In the genomic region with DNA sequence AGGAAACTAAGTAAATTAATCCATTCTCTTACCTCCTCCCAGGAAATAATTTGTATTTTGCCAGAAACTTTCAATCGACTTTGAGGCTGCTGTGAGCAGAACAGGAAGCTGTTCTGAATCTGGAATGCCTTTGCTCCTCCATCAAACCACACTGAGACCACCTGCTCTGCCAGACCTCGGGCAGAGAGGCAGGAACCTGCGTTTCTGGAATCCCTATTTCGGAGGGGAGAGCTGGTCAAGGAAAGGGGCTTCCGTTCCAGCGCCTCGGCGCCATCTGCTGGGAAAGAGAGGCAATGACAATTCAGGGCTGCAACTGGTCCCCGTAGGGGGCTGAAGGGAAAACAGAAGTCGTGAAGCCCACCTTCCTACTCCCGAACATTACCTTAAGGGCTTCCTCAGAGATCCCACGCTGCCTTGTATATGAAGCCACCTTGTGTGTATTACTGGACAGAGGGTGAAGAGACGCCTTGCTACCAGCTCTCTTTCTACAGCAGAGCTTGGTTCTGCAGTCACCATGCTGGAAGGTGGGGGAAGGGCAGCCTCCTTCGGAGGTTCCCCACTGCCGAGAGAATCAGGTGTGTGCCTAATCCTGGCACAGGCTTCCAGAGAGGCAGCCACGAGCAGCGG, we compare ENCODE assay signal across 1 cellular context.
A peak's percentile ranks its signal among the peaks of the same experiment; 100 is the strongest.
TF ChIP-seq lines count a peak whose summit lies in the region.

No MANE protein-coding gene starts in this region.

TF ChIP-seq in HEK293, 187 proteins besides CTCF, POLR2A, EP300 and RAD21 (continued from another document):
- TF ChIP-seq, protein P1, sequence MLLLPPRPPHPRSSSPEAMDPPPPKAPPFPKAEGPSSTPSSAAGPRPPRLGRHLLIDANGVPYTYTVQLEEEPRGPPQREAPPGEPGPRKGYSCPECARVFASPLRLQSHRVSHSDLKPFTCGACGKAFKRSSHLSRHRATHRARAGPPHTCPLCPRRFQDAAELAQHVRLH (tag by site-specific recombination; IDR thresholded peaks at IDR 0.05) = no peak
- TF ChIP-seq, protein P2, sequence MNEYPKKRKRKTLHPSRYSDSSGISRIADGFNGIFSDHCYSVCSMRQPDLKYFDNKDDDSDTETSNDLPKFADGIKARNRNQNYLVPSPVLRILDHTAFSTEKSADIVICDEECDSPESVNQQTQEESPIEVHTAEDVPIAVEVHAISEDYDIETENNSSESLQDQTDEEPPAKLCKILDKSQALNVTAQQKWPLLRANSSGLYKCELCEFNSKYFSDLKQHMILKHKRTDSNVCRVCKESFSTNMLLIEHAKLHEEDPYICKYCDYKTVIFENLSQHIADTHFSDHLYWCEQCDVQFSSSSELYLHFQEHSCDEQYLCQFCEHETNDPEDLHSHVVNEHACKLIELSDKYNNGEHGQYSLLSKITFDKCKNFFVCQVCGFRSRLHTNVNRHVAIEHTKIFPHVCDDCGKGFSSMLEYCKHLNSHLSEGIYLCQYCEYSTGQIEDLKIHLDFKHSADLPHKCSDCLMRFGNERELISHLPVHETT (tag by site-specific recombination; IDR thresholded peaks at IDR 0.05) = no peak
- TF ChIP-seq ZNF223 (tag by site-specific recombination; IDR thresholded peaks at IDR 0.05) (no peak), ZBTB20 (tag by site-specific recombination; IDR thresholded peaks at IDR 0.05) (peak; percentile 98), SCRT2 (tag by site-specific recombination; IDR thresholded peaks at IDR 0.05) (peak; percentile 95), ZNF175 (tag by site-specific recombination; IDR thresholded peaks at IDR 0.05) (no peak), GLIS1 (tag by site-specific recombination; IDR thresholded peaks at IDR 0.05) (peak; percentile 47), ZNF660 (tag by site-specific recombination; IDR thresholded peaks at IDR 0.05) (peak; percentile 39; the same call in 1 of the 2 replicates), GLIS2 (tag by site-specific recombination; IDR thresholded peaks at IDR 0.05) (no peak), ZNF10 (tag by site-specific recombination; IDR thresholded peaks at IDR 0.05) (no peak), GFI1B (tag by site-specific recombination; IDR thresholded peaks at IDR 0.05) (no peak), ZNF501 (tag by site-specific recombination; IDR thresholded peaks at IDR 0.05) (peak; percentile 73), ZNF629 (tag by site-specific recombination; IDR thresholded peaks at IDR 0.05) (no peak), ZNF23 (tag by site-specific recombination; IDR thresholded peaks at IDR 0.05; ENCODE audit: borderline replicate concordance) (no peak), ZNF112 (tag by site-specific recombination; IDR thresholded peaks at IDR 0.05) (no peak), ZBTB17 (tag by site-specific recombination; IDR thresholded peaks at IDR 0.05) (peak; percentile 95), ZBTB48 (tag by site-specific recombination; IDR thresholded peaks at IDR 0.05) (no peak), ZNF600 (tag by site-specific recombination; IDR thresholded peaks at IDR 0.05) (peak; percentile 63; the same call in 1 of the 2 replicates), ZNF274 (IDR thresholded peaks at IDR 0.05; ENCODE audit: low read length) (no peak), ZNF274 (tag by site-specific recombination; IDR thresholded peaks at IDR 0.05; ENCODE audit: borderline replicate concordance) (no peak), ZNF214 (tag by site-specific recombination; IDR thresholded peaks at IDR 0.05; ENCODE audit: borderline replicate concordance) (no peak), MZF1 (tag by site-specific recombination; IDR thresholded peaks at IDR 0.05; ENCODE audit: borderline replicate concordance) (peak; percentile 72; the same call in 1 of the 2 replicates), ZEB2 (tag by site-specific recombination; IDR thresholded peaks at IDR 0.05) (peak; percentile 62; the same call in 1 of the 2 replicates), ZNF404 (tag by site-specific recombination; IDR thresholded peaks at IDR 0.05) (no peak), SCRT1 (tag by site-specific recombination; IDR thresholded peaks at IDR 0.05; ENCODE audit: borderline replicate concordance) (peak; percentile 71; the same call in 1 of the 2 replicates), ZNF341 (tag by site-specific recombination; IDR thresholded peaks at IDR 0.05; ENCODE audit: low read depth) (peak; percentile 19; the same call in 1 of the 2 replicates), SP7 (tag by site-specific recombination; IDR thresholded peaks at IDR 0.05) (peak; percentile 54; the same call in 1 of the 2 replicates), ZNF324 (tag by site-specific recombination; IDR thresholded peaks at IDR 0.05) (no peak), ZNF292 (tag by site-specific recombination; IDR thresholded peaks at IDR 0.05; ENCODE audit: borderline replicate concordance, low read depth) (no peak), ZFP41 (tag by site-specific recombination; IDR thresholded peaks at IDR 0.05; ENCODE audit: borderline replicate concordance) (no peak), ZNF2 (tag by site-specific recombination; IDR thresholded peaks at IDR 0.05) (peak; percentile 68; the same call in 1 of the 2 replicates), ZNF791 (tag by site-specific recombination; IDR thresholded peaks at IDR 0.05) (no peak), ZNF248 (tag by site-specific recombination; IDR thresholded peaks at IDR 0.05) (no peak), ZNF837 (tag by site-specific recombination; IDR thresholded peaks at IDR 0.05) (no peak), KLF16 (tag by site-specific recombination; IDR thresholded peaks at IDR 0.05) (no peak)
- TF ChIP-seq, protein P3, sequence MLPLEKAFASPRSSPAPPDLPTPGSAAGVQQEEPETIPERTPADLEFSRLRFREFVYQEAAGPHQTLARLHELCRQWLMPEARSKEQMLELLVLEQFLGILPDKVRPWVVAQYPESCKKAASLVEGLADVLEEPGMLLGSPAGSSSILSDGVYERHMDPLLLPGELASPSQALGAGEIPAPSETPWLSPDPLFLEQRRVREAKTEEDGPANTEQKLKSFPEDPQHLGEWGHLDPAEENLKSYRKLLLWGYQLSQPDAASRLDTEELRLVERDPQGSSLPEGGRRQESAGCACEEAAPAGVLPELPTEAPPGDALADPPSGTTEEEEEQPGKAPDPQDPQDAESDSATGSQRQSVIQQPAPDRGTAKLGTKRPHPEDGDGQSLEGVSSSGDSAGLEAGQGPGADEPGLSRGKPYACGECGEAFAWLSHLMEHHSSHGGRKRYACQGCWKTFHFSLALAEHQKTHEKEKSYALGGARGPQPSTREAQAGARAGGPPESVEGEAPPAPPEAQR (tag by site-specific recombination; IDR thresholded peaks at IDR 0.05) = no peak
- TF ChIP-seq, protein P4, sequence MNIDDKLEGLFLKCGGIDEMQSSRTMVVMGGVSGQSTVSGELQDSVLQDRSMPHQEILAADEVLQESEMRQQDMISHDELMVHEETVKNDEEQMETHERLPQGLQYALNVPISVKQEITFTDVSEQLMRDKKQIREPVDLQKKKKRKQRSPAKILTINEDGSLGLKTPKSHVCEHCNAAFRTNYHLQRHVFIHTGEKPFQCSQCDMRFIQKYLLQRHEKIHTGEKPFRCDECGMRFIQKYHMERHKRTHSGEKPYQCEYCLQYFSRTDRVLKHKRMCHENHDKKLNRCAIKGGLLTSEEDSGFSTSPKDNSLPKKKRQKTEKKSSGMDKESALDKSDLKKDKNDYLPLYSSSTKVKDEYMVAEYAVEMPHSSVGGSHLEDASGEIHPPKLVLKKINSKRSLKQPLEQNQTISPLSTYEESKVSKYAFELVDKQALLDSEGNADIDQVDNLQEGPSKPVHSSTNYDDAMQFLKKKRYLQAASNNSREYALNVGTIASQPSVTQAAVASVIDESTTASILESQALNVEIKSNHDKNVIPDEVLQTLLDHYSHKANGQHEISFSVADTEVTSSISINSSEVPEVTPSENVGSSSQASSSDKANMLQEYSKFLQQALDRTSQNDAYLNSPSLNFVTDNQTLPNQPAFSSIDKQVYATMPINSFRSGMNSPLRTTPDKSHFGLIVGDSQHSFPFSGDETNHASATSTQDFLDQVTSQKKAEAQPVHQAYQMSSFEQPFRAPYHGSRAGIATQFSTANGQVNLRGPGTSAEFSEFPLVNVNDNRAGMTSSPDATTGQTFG (tag by site-specific recombination; IDR thresholded peaks at IDR 0.05; ENCODE audit: borderline replicate concordance) = no peak
- TF ChIP-seq, protein P5, sequence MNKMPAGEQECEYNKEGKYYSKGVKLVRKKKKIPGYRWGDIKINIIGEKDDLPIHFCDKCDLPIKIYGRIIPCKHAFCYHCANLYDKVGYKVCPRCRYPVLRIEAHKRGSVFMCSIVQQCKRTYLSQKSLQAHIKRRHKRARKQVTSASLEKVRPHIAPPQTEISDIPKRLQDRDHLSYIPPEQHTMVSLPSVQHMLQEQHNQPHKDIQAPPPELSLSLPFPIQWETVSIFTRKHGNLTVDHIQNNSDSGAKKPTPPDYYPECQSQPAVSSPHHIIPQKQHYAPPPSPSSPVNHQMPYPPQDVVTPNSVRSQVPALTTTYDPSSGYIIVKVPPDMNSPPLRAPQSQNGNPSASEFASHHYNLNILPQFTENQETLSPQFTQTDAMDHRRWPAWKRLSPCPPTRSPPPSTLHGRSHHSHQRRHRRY (tag by site-specific recombination; IDR thresholded peaks at IDR 0.05) = no peak
- TF ChIP-seq, protein P6, sequence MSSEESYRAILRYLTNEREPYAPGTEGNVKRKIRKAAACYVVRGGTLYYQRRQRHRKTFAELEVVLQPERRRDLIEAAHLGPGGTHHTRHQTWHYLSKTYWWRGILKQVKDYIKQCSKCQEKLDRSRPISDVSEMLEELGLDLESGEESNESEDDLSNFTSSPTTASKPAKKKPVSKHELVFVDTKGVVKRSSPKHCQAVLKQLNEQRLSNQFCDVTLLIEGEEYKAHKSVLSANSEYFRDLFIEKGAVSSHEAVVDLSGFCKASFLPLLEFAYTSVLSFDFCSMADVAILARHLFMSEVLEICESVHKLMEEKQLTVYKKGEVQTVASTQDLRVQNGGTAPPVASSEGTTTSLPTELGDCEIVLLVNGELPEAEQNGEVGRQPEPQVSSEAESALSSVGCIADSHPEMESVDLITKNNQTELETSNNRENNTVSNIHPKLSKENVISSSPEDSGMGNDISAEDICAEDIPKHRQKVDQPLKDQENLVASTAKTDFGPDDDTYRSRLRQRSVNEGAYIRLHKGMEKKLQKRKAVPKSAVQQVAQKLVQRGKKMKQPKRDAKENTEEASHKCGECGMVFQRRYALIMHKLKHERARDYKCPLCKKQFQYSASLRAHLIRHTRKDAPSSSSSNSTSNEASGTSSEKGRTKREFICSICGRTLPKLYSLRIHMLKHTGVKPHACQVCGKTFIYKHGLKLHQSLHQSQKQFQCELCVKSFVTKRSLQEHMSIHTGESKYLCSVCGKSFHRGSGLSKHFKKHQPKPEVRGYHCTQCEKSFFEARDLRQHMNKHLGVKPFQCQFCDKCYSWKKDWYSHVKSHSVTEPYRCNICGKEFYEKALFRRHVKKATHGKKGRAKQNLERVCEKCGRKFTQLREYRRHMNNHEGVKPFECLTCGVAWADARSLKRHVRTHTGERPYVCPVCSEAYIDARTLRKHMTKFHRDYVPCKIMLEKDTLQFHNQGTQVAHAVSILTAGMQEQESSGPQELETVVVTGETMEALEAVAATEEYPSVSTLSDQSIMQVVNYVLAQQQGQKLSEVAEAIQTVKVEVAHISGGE (tag by site-specific recombination; conservative IDR thresholded peaks at IDR 0.05; ENCODE audit: low read depth) = no peak
- TF ChIP-seq, protein P7, sequence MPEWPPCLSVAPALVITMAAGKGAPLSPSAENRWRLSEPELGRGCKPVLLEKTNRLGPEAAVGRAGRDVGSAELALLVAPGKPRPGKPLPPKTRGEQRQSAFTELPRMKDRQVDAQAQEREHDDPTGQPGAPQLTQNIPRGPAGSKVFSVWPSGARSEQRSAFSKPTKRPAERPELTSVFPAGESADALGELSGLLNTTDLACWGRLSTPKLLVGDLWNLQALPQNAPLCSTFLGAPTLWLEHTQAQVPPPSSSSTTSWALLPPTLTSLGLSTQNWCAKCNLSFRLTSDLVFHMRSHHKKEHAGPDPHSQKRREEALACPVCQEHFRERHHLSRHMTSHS (tag by site-specific recombination; IDR thresholded peaks at IDR 0.05) = no peak
- TF ChIP-seq, protein P8, sequence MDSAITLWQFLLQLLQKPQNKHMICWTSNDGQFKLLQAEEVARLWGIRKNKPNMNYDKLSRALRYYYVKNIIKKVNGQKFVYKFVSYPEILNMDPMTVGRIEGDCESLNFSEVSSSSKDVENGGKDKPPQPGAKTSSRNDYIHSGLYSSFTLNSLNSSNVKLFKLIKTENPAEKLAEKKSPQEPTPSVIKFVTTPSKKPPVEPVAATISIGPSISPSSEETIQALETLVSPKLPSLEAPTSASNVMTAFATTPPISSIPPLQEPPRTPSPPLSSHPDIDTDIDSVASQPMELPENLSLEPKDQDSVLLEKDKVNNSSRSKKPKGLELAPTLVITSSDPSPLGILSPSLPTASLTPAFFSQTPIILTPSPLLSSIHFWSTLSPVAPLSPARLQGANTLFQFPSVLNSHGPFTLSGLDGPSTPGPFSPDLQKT (IDR thresholded peaks at IDR 0.05; ENCODE audit: borderline replicate concordance, low read depth, low read length) = no peak
- TF ChIP-seq, protein P9, sequence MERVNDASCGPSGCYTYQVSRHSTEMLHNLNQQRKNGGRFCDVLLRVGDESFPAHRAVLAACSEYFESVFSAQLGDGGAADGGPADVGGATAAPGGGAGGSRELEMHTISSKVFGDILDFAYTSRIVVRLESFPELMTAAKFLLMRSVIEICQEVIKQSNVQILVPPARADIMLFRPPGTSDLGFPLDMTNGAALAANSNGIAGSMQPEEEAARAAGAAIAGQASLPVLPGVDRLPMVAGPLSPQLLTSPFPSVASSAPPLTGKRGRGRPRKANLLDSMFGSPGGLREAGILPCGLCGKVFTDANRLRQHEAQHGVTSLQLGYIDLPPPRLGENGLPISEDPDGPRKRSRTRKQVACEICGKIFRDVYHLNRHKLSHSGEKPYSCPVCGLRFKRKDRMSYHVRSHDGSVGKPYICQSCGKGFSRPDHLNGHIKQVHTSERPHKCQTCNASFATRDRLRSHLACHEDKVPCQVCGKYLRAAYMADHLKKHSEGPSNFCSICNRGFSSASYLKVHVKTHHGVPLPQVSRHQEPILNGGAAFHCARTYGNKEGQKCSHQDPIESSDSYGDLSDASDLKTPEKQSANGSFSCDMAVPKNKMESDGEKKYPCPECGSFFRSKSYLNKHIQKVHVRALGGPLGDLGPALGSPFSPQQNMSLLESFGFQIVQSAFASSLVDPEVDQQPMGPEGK (tag by site-specific recombination; IDR thresholded peaks at IDR 0.05) = 0 out of 2 replicates have a peak, but pooled peaks have one; percentile 38
- TF ChIP-seq, protein P10, sequence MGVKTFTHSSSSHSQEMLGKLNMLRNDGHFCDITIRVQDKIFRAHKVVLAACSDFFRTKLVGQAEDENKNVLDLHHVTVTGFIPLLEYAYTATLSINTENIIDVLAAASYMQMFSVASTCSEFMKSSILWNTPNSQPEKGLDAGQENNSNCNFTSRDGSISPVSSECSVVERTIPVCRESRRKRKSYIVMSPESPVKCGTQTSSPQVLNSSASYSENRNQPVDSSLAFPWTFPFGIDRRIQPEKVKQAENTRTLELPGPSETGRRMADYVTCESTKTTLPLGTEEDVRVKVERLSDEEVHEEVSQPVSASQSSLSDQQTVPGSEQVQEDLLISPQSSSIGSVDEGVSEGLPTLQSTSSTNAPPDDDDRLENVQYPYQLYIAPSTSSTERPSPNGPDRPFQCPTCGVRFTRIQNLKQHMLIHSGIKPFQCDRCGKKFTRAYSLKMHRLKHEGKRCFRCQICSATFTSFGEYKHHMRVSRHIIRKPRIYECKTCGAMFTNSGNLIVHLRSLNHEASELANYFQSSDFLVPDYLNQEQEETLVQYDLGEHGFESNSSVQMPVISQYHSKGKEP (tag by site-specific recombination; IDR thresholded peaks at IDR 0.05) = no peak
TF ChIP-seq in HEK293: peak in this region for 25.
